10 cellular contexts compared by ENCODE assay signal in genomic region chr3:36124118-36124796, GRCh38.
A peak's percentile ranks its signal among the peaks of the same experiment; 100 is the strongest.
DNase-seq lines count a peak whose midpoint lies in the region; ATAC-seq and TF ChIP-seq lines count a peak whose summit lies in the region.
"Had no signal": no experiment of that assay in that cellular context is flagged by ENCODE, and none has a peak within 500 bp of the region (broad histone marks: within the 10 kb centered on the region; RNA-seq: fewer than 3 reads in every experiment).

No MANE protein-coding gene starts in this region.

- H3K18ac ChIP-seq in neuronal stem cell (ENCODE audit: low read length), result no peak overlapping the region

- in situ Hi-C loops in GM13976 (cut with MboI; ENCODE audit: low sequenced_read_pairs, unreplicated experiment), result no loop called here

- CTCF ChIA-PET in activated CD4-positive, alpha-beta memory T cell treated with anti-CD3 and anti-CD28 coated beads, Interleukin-2, amount 10 ng/mL, durations not matched to agents 7 days and 5 days (lab: Charles Lee), result no interaction called here

- H3K27ac Mint-ChIP-seq in activated CD4-positive, alpha-beta memory T cell treated with anti-CD3 and anti-CD28 coated beads, Interleukin-2, amount 10 ng/mL, durations not matched to agents 7 days and 5 days, result no peak overlapping the region
- H3K27ac Mint-ChIP-seq: activated naive CD4-positive, alpha-beta T cell treated with anti-CD3 and anti-CD28 coated beads, Interleukin-2, amount 50 U/mL, for 24 hours had no signal

- ATAC-seq in heart left ventricle, result no peak

- H3K27me3 Mint-ChIP-seq in activated CD4-positive, alpha-beta memory T cell treated with anti-CD3 and anti-CD28 coated beads, Interleukin-2, amount 10 ng/mL, durations not matched to agents 7 days and 5 days, result no peaks in the 10 kb centered on the region
- H3K27me3 Mint-ChIP-seq: activated naive CD4-positive, alpha-beta T cell treated with anti-CD3 and anti-CD28 coated beads, Interleukin-2, amount 50 U/mL, for 24 hours had no signal

- no peak overlapping the region for H2BK5ac ChIP-seq in neuronal stem cell (ENCODE audit: low read length)

- no peak overlapping the region for H3K4me3 Mint-ChIP-seq in activated CD4-positive, alpha-beta memory T cell treated with anti-CD3 and anti-CD28 coated beads, Interleukin-2, amount 10 ng/mL, durations not matched to agents 7 days and 5 days
- H3K4me3 Mint-ChIP-seq: activated naive CD4-positive, alpha-beta T cell treated with anti-CD3 and anti-CD28 coated beads, Interleukin-2, amount 50 U/mL, for 24 hours had no signal

- H3K9ac ChIP-seq in neuronal stem cell (ENCODE audit: low read depth, low read length, poor library complexity), result no peak overlapping the region

- no peaks in the 10 kb centered on the region for H3K36me3 ChIP-seq in neuronal stem cell (replicated peaks in 1 of 2; ENCODE audit: control insufficient read depth in 2 of 2, insufficient read depth in 2 of 2, low read length in 2 of 2)
- no peaks in the 10 kb centered on the region for H3K36me3 ChIP-seq in sigmoid colon
- no peaks in the 10 kb centered on the region for H3K36me3 ChIP-seq in heart left ventricle

- no peak overlapping the region for H3K4me2 ChIP-seq in neuronal stem cell (ENCODE audit: insufficient read depth, low read length, poor library complexity, severe bottlenecking)

- H2BK15ac ChIP-seq in neuronal stem cell (ENCODE audit: low read length), result no peak overlapping the region

- TF ChIP-seq POLR2A in sigmoid colon (IDR thresholded peaks at IDR 0.05) (no peak), heart left ventricle (IDR thresholded peaks at IDR 0.05) (no peak)

- H3K4me1 ChIP-seq in neuronal stem cell (ENCODE audit: control insufficient read depth in 2 of 2, insufficient read depth in 1 of 2, low read depth in 1 of 2, low read length in 2 of 2), result no peaks in the 10 kb centered on the region
- no peaks in the 10 kb centered on the region for H3K4me1 ChIP-seq in sigmoid colon
- no peaks in the 10 kb centered on the region for H3K4me1 ChIP-seq in heart left ventricle

- WGBS in neuronal stem cell (ENCODE audit: extremely low coverage in 2 of 2, insufficient read length in 2 of 2, insufficient replicate concordance in 1 of 2), 2 donors, result no CpG with 5 or more reads among the region's 2 CpGs
- WGBS in sigmoid colon, 2 donors, result 63 to 77% methylated on average over 2 of the region's 2 CpGs
- 60 to 69% (median 64%) methylated on average over 2 of the region's 2 CpGs for WGBS in heart left ventricle, 4 donors

- no peak overlapping the region for H3K14ac ChIP-seq in neuronal stem cell (ENCODE audit: low read length)

- no peaks in the 10 kb centered on the region for H3K4me1 Mint-ChIP-seq in activated CD4-positive, alpha-beta memory T cell treated with anti-CD3 and anti-CD28 coated beads, Interleukin-2, amount 10 ng/mL, durations not matched to agents 7 days and 5 days
- H3K4me1 Mint-ChIP-seq: activated naive CD4-positive, alpha-beta T cell treated with anti-CD3 and anti-CD28 coated beads, Interleukin-2, amount 50 U/mL, for 24 hours had no signal

- no peak overlapping the region for H3K23ac ChIP-seq in neuronal stem cell (ENCODE audit: low read depth, low read length, poor library complexity)

- H3K4me3 ChIP-seq in neuronal stem cell (ENCODE audit: low read length in 2 of 2) (no peak overlapping the region), sigmoid colon (no peak overlapping the region), heart left ventricle (no peak overlapping the region)

- no peak overlapping the region for H4K8ac ChIP-seq in neuronal stem cell (ENCODE audit: low read depth, low read length)

- no peak for TF ChIP-seq CTCF in GM13976 (IDR thresholded peaks at IDR 0.05; ENCODE audit: borderline replicate concordance, control extremely low read depth, extremely low read depth, insufficient read depth, missing control alignments)
- TF ChIP-seq CTCF in sigmoid colon (IDR thresholded peaks at IDR 0.05), result no peak
- peak in 1 of 12 donors; percentile 14 for TF ChIP-seq CTCF in heart left ventricle (IDR thresholded peaks at IDR 0.05)

- H2BK120ac ChIP-seq in neuronal stem cell (ENCODE audit: low read depth, low read length), result no peak overlapping the region

- no peaks in the 10 kb centered on the region for H3K27me3 ChIP-seq in neuronal stem cell (ENCODE audit: control insufficient read depth in 3 of 3, insufficient read depth in 3 of 3, low read depth in 1 of 3, low read length in 3 of 3)
- no peaks in the 10 kb centered on the region for H3K27me3 ChIP-seq in sigmoid colon
- no peaks in the 10 kb centered on the region for H3K27me3 ChIP-seq in heart left ventricle

- H3K79me1 ChIP-seq in neuronal stem cell (ENCODE audit: low read depth, low read length), result no peaks in the 10 kb centered on the region

- H2AK5ac ChIP-seq in neuronal stem cell (ENCODE audit: low read depth, low read length), result no peak overlapping the region

- no peaks in the 10 kb centered on the region for H3K9me3 Mint-ChIP-seq in activated CD4-positive, alpha-beta memory T cell treated with anti-CD3 and anti-CD28 coated beads, Interleukin-2, amount 10 ng/mL, durations not matched to agents 7 days and 5 days

- H3K36me3 Mint-ChIP-seq in activated CD4-positive, alpha-beta memory T cell treated with anti-CD3 and anti-CD28 coated beads, Interleukin-2, amount 10 ng/mL, durations not matched to agents 7 days and 5 days (ENCODE audit: low read depth), result no peaks in the 10 kb centered on the region

- H4K91ac ChIP-seq in neuronal stem cell (ENCODE audit: low read depth, low read length, poor library complexity), result no peak overlapping the region

- H3K4ac ChIP-seq in neuronal stem cell (ENCODE audit: low read length), result no peak overlapping the region

- TF ChIP-seq EP300 in sigmoid colon (IDR thresholded peaks at IDR 0.05), result no peak

- intact Hi-C loops in sigmoid colon (cut with DNase I) (loop anchor here (5.0 kb wide), 1 partner anchor 578 kb away; no protein-coding TSS in a partner anchor), heart left ventricle (cut with DNase I) (no loop called here)

- H2BK12ac ChIP-seq in neuronal stem cell (ENCODE audit: low read length), result no peak overlapping the region

- DNase-seq in GM03348 (ENCODE audit: low spot score) (peak; percentile 64), NCI-H446 treated with DMSO at 0.1 percent for 48 hours (lab: John Stamatoyannopoulos, UW) (peak; percentile 0), ecto neural progenitor cell (ENCODE audit: low spot score) (peak; percentile 63), neuronal stem cell (ENCODE audit: low spot score) (peak; percentile 45), GM13976 (ENCODE audit: low spot score) (no peak), sigmoid colon (no peak), heart left ventricle (no peak)
- no peak for DNase-seq in activated CD4-positive, alpha-beta memory T cell treated with anti-CD3 and anti-CD28 coated beads, Interleukin-2, amount 10 ng/mL, durations not matched to agents 7 days and 5 days
- DNase-seq: NCI-H187 had no signal

- no peak overlapping the region for H3K27ac ChIP-seq in neuronal stem cell (replicated peaks; ENCODE audit: low read length)
- H3K27ac ChIP-seq in sigmoid colon, result no peak overlapping the region
- no peak overlapping the region for H3K27ac ChIP-seq in heart left ventricle

- H2AFZ ChIP-seq in neuronal stem cell (ENCODE audit: low read length), result no peak overlapping the region

- no peaks in the 10 kb centered on the region for H3K9me3 ChIP-seq in neuronal stem cell (replicated peaks in 1 of 2; ENCODE audit: control insufficient read depth in 2 of 2, insufficient read depth in 1 of 2, low read depth in 1 of 2, low read length in 2 of 2)
- peaks cover 0 to 2% (median 0%) of the 10 kb centered on the region in 4 donors for H3K9me3 ChIP-seq in sigmoid colon
- peaks cover 0 to 30% (median 5%) of the 10 kb centered on the region in 12 donors for H3K9me3 ChIP-seq in heart left ventricle

- POLR2A ChIA-PET in activated CD4-positive, alpha-beta memory T cell treated with anti-CD3 and anti-CD28 coated beads, Interleukin-2, amount 10 ng/mL, durations not matched to agents 7 days and 5 days (lab: Charles Lee), result no interaction called here

Comparison
In these comparisons a context has a peak if more than half of its experiments do, and no peak if none do; other contexts are left out.
1. DNase-seq: peak in GM03348 (single experiment), NCI-H446 treated with DMSO at 0.1 percent for 48 hours (single experiment), ecto neural progenitor cell (single experiment) and neuronal stem cell (single experiment); none in GM13976 (single experiment), activated CD4-positive, alpha-beta memory T cell treated with anti-CD3 and anti-CD28 coated beads, Interleukin-2, amount 10 ng/mL, durations not matched to agents 7 days and 5 days (single experiment), sigmoid colon (single experiment) and heart left ventricle (0 of 5).